8 cellular contexts compared by ENCODE assay signal in genomic region chr14:102046337-102047278, GRCh38. TPM values are rescaled to one million over a fixed set of nuclear protein-coding genes. Genes with fewer than 3 reads are reported as not detected.
DNase-seq lines count a peak whose midpoint lies in the region; ATAC-seq and TF ChIP-seq lines count a peak whose summit lies in the region.

No MANE protein-coding gene starts in this region.

- no peaks in the 10 kb centered on the region for H3K27me3 ChIP-seq in left ventricle myocardium inferior (ENCODE audit: low read depth)

- CTCF ChIA-PET in activated naive CD4-positive, alpha-beta T cell treated with anti-CD3 and anti-CD28 coated beads for 36 hours (lab: Charles Lee), result interaction anchor here (0.6 to 1.7 kb wide), 4 partner anchors 50 to 340 kb away, joined by 3 to 4 read pairs (median 4); no protein-coding TSS in a partner anchor

- H3K9me3 Mint-ChIP-seq in activated naive CD4-positive, alpha-beta T cell treated with anti-CD3 and anti-CD28 coated beads for 36 hours, result no peaks in the 10 kb centered on the region
- no peaks in the 10 kb centered on the region for H3K9me3 Mint-ChIP-seq in activated naive CD8-positive, alpha-beta T cell treated with anti-CD3 and anti-CD28 coated beads for 36 hours

- peak overlapping the region; percentile 55 for H3K27ac ChIP-seq in left ventricle myocardium inferior (replicated peaks)

- peak; percentile 48 for DNase-seq in activated naive CD4-positive, alpha-beta T cell treated with anti-CD3 and anti-CD28 coated beads for 36 hours
- no peak for DNase-seq in activated naive CD4-positive, alpha-beta T cell (lab: John Stamatoyannopoulos, UW)
- DNase-seq in NCI-H2196 (lab: John Stamatoyannopoulos, UW; ENCODE audit: unreplicated experiment), result peak; percentile 66
- peak; percentile 17 for DNase-seq in activated naive CD8-positive, alpha-beta T cell treated with anti-CD3 and anti-CD28 coated beads for 36 hours
- peak; percentile 84 for DNase-seq in left ventricle myocardium inferior
- DNase-seq in putamen (ENCODE audit: low spot score), result peak; percentile 57
- DNase-seq in GM19238 (ENCODE audit: insufficient read length, low spot score), result no peak

- no peak overlapping the region for H3K4me3 Mint-ChIP-seq in activated naive CD4-positive, alpha-beta T cell treated with anti-CD3 and anti-CD28 coated beads for 36 hours
- no peak overlapping the region for H3K4me3 Mint-ChIP-seq in activated naive CD8-positive, alpha-beta T cell treated with anti-CD3 and anti-CD28 coated beads for 36 hours

- H3K4me1 Mint-ChIP-seq in activated naive CD4-positive, alpha-beta T cell treated with anti-CD3 and anti-CD28 coated beads for 36 hours (ENCODE audit: low read depth), result no peaks in the 10 kb centered on the region
- no peaks in the 10 kb centered on the region for H3K4me1 Mint-ChIP-seq in activated naive CD8-positive, alpha-beta T cell treated with anti-CD3 and anti-CD28 coated beads for 36 hours

- no peaks in the 10 kb centered on the region for H3K9me3 ChIP-seq in left ventricle myocardium inferior (replicated peaks)

- no peak for ATAC-seq in GM19395 (IDR thresholded peaks at IDR 0.05; ENCODE audit: unreplicated experiment)

- TF ChIP-seq CTCF in left ventricle myocardium inferior (IDR thresholded peaks at IDR 0.05; ENCODE audit: borderline replicate concordance), result peak; percentile 68

- H3K4me3 ChIP-seq in left ventricle myocardium inferior, result no peak overlapping the region

- H3K36me3 Mint-ChIP-seq in activated naive CD4-positive, alpha-beta T cell treated with anti-CD3 and anti-CD28 coated beads for 36 hours (ENCODE audit: low read depth), result peaks cover 39% of the 10 kb centered on the region
- peaks cover 14% of the 10 kb centered on the region for H3K36me3 Mint-ChIP-seq in activated naive CD8-positive, alpha-beta T cell treated with anti-CD3 and anti-CD28 coated beads for 36 hours

- intact Hi-C loops in activated naive CD4-positive, alpha-beta T cell treated with anti-CD3 and anti-CD28 coated beads for 36 hours (cut with micrococcal nuclease), result loop anchor here (5.0 kb wide), 2 partner anchors 51 to 266 kb away; no protein-coding TSS in a partner anchor
- intact Hi-C loops in left ventricle myocardium inferior (cut with micrococcal nuclease), result no loop called here

- H3K27ac Mint-ChIP-seq in activated naive CD4-positive, alpha-beta T cell treated with anti-CD3 and anti-CD28 coated beads for 36 hours, result no peak overlapping the region
- no peak overlapping the region for H3K27ac Mint-ChIP-seq in activated naive CD8-positive, alpha-beta T cell treated with anti-CD3 and anti-CD28 coated beads for 36 hours

- peaks cover 89% of the 10 kb centered on the region for H3K36me3 ChIP-seq in left ventricle myocardium inferior

- no peaks in the 10 kb centered on the region for H3K27me3 Mint-ChIP-seq in activated naive CD4-positive, alpha-beta T cell treated with anti-CD3 and anti-CD28 coated beads for 36 hours (ENCODE audit: low read depth)
- no peaks in the 10 kb centered on the region for H3K27me3 Mint-ChIP-seq in activated naive CD8-positive, alpha-beta T cell treated with anti-CD3 and anti-CD28 coated beads for 36 hours

- H3K4me1 ChIP-seq in left ventricle myocardium inferior, result peaks cover 36% of the 10 kb centered on the region

RNA-seq across cellular contexts. Expression of gene HSP90AA1, which starts 40.2 kb away (rescaled TPM):
- 1,000 to 10,000 TPM; 1,286 to 1,366 TPM for total RNA-seq in activated naive CD4-positive, alpha-beta T cell treated with anti-CD3 and anti-CD28 coated beads for 36 hours
- 1,000 to 10,000 TPM; 1,485 to 1,535 TPM for total RNA-seq in activated naive CD8-positive, alpha-beta T cell treated with anti-CD3 and anti-CD28 coated beads for 36 hours
- 423 TPM for total RNA-seq in left ventricle myocardium inferior

Comparison
In these comparisons a context has a peak if more than half of its experiments do, and no peak if none do; other contexts are left out.
1. DNase-seq: peak in activated naive CD4-positive, alpha-beta T cell treated with anti-CD3 and anti-CD28 coated beads for 36 hours (single experiment), NCI-H2196 (single experiment), activated naive CD8-positive, alpha-beta T cell treated with anti-CD3 and anti-CD28 coated beads for 36 hours (single experiment), left ventricle myocardium inferior (single experiment) and putamen (single experiment); none in activated naive CD4-positive, alpha-beta T cell (0 of 4) and GM19238 (single experiment).